In the genomic region with DNA sequence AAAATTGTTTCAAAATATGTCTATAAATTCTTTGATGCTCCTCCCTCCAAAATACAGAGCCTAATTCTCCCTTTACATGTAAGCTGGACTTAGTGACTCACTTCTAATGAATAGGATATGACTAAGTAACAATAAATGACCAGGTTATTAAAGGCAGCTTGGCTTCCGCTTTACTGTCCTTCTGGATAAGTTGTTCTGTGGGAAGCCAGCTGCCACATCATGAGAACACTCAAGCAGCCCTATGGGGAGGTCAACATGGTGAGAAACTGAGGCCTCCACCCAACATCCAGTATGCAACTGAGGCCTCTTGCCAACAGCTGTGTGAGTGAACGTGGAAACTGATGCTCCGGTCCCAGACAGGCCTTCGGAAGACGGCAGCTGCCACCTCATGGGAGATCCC, we compare ENCODE assay signal across 15 cellular contexts.
DNase-seq lines count a peak whose midpoint lies in the region; ATAC-seq, FAIRE-seq and TF ChIP-seq lines count a peak whose summit lies in the region.
"Had no signal": no experiment of that assay in that cellular context is flagged by ENCODE, and none has a peak within 500 bp of the region (broad histone marks: within the 10 kb centered on the region; RNA-seq: fewer than 3 reads in every experiment).

No MANE protein-coding gene starts in this region.

- no peak overlapping the region for H3K4me2 ChIP-seq in PC-3 (ENCODE audit: low read length)
- peak overlapping the region; percentile 32 for H3K4me2 ChIP-seq in endothelial cell of umbilical vein (ENCODE audit: insufficient read depth, low read length)
- H3K4me2 ChIP-seq in mesenchymal stem cell (ENCODE audit: low read length, poor library complexity, severe bottlenecking), result no peak overlapping the region
- H3K4me2 ChIP-seq in osteoblast (ENCODE audit: insufficient read depth, low read length), result no peak overlapping the region

- DNase-seq in BJ (ENCODE audit: low read depth), result peak; percentile 78
- DNase-seq in PC-3, result peak; percentile 90
- peak; percentile 94 for DNase-seq in endothelial cell of umbilical vein (ENCODE audit: low read depth, low spot score)
- peak; percentile 69 for DNase-seq in mesenchymal stem cell
- no peak for DNase-seq in osteoblast (ENCODE audit: insufficient read length, low spot score, missing footprints)
- no peak for DNase-seq in stimulated activated naive CD8-positive, alpha-beta T cell treated with anti-CD3 and anti-CD28 coated beads, Interleukin-15, Interleukin-2, amounts not matched to agents 100 U/mL and 50 U/mL, for 24 hours
- DNase-seq: activated B cell treated with CpG ODN at 0.5 μM for 24 hours; activated CD8-positive, alpha-beta memory T cell treated with anti-CD3 and anti-CD28 coated beads, Interleukin-2, amount 50 U/mL, for 4 hours; activated naive CD8-positive, alpha-beta T cell treated with anti-CD3 and anti-CD28 coated beads for 36 hours; AML-193; DMS79; NCI-H2171 treated with DMSO at 0.1 percent for 48 hours; thyroid gland had no signal

- WGBS in mesenchymal stem cell, result 71% methylated on average over 5 of the region's 5 CpGs

- ATAC-seq in PC-3 (peak; percentile 99), HG02981 (IDR thresholded peaks at IDR 0.05; ENCODE audit: unreplicated experiment) (no peak), HG02970 (IDR thresholded peaks at IDR 0.05; ENCODE audit: low FRiP score, unreplicated experiment) (no peak)
- ATAC-seq in stimulated activated naive CD8-positive, alpha-beta T cell treated with anti-CD3 and anti-CD28 coated beads, Interleukin-15, Interleukin-2, amounts not matched to agents 100 U/mL and 50 U/mL, for 24 hours, result no peak

- no peak overlapping the region for H3K18ac ChIP-seq in mesenchymal stem cell (ENCODE audit: low read depth in 1 of 2, low read length in 2 of 2)

- no peak overlapping the region for H2BK5ac ChIP-seq in mesenchymal stem cell (ENCODE audit: low read depth, low read length, poor library complexity, severe bottlenecking)

- intact Hi-C loops in PC-3 (cut with micrococcal nuclease), result no loop called here
- intact Hi-C loops in endothelial cell of umbilical vein (cut with micrococcal nuclease), result loop anchor here (10.0 kb wide), 1 partner anchor 596 kb away; no protein-coding TSS in a partner anchor

- peak overlapping the region; percentile 56 for H4K91ac ChIP-seq in mesenchymal stem cell (ENCODE audit: low read length)

- FAIRE-seq in endothelial cell of umbilical vein (lab: Jason Lieb, UNC), result peak; percentile 87

- TF ChIP-seq POLR2A in endothelial cell of umbilical vein (IDR thresholded peaks at IDR 0.05; ENCODE audit: low read depth, low read length), result peak; percentile 46

- H3K9me1 ChIP-seq in endothelial cell of umbilical vein (replicated peaks; ENCODE audit: control insufficient read depth, extremely low read depth, insufficient read depth, low read length), result no peaks in the 10 kb centered on the region

- no TSS peak for BruUV-seq in PC-3 (replicated peaks; lab: Mats Ljungman, UMichigan)
- BruUV-seq in endothelial cell of umbilical vein (replicated peaks; lab: Mats Ljungman, UMichigan), result no TSS peak

- H3K23ac ChIP-seq in mesenchymal stem cell (ENCODE audit: low read length in 2 of 2), result no peak overlapping the region

- H3K79me2 ChIP-seq in PC-3 (ENCODE audit: low read length) (no peaks in the 10 kb centered on the region), endothelial cell of umbilical vein (ENCODE audit: control insufficient read depth, insufficient read depth, low read length) (no peaks in the 10 kb centered on the region), osteoblast (ENCODE audit: insufficient read depth, low read length) (no peaks in the 10 kb centered on the region)

- POLR2A ChIA-PET in BJ (lab: Charles Lee) (no interaction called here), PC-3 (lab: Charles Lee; ENCODE audit: unreplicated experiment) (interaction anchor here (0.8 kb wide), 1 partner anchor 15 kb away, joined by 7 read pairs; no protein-coding TSS in a partner anchor), endothelial cell of umbilical vein (lab: Charles Lee) (interaction anchor here (0.5 kb wide), 1 partner anchor 618 kb away, joined by 3 read pairs; no protein-coding TSS in a partner anchor)

- CTCF ChIA-PET in BJ (lab: Yijun Ruan, JAX) (interaction anchor here (0.7 to 6.8 kb wide), 4 partner anchors 15 to 427 kb away, joined by 3 to 86 read pairs (median 20); no protein-coding TSS in a partner anchor), PC-3 (lab: Charles Lee) (interaction anchor here (0.7 to 1.3 kb wide), 3 partner anchors 9 to 24 kb away, joined by 3 read pairs; no protein-coding TSS in a partner anchor), endothelial cell of umbilical vein (lab: Charles Lee) (interaction anchor here (0.7 to 8.4 kb wide), 7 partner anchors 9 to 505 kb away, joined by 3 to 97 read pairs (median 14); no protein-coding TSS in a partner anchor)

- H4K20me1 ChIP-seq in PC-3 (ENCODE audit: low read length) (no peaks in the 10 kb centered on the region), endothelial cell of umbilical vein (replicated peaks; ENCODE audit: control insufficient read depth, extremely low read depth, insufficient read depth, low read length) (no peaks in the 10 kb centered on the region), osteoblast (ENCODE audit: insufficient read depth, low read length) (no peaks in the 10 kb centered on the region)

- H2BK120ac ChIP-seq in mesenchymal stem cell (ENCODE audit: low read depth, low read length), result no peak overlapping the region

- H2BK12ac ChIP-seq in mesenchymal stem cell (ENCODE audit: low read length in 2 of 2), result no peak overlapping the region

- peaks cover 22% of the 10 kb centered on the region for H3K4me1 ChIP-seq in PC-3 (ENCODE audit: insufficient read depth, low read length)
- H3K4me1 ChIP-seq in endothelial cell of umbilical vein (ENCODE audit: control insufficient read depth, extremely low read depth, insufficient read depth, low read length), result peaks cover 51% of the 10 kb centered on the region
- peaks cover 6% of the 10 kb centered on the region for H3K4me1 ChIP-seq in mesenchymal stem cell (ENCODE audit: control insufficient read depth, insufficient read depth, low read depth, low read length)
- peaks cover 5% of the 10 kb centered on the region for H3K4me1 ChIP-seq in osteoblast (ENCODE audit: insufficient read depth, low read length)
- H3K4me1 ChIP-seq: thyroid gland had no signal

- H3K9me3 ChIP-seq in PC-3 (ENCODE audit: low read length), result no peaks in the 10 kb centered on the region
- H3K9me3 ChIP-seq in endothelial cell of umbilical vein (replicated peaks; ENCODE audit: control insufficient read depth, insufficient read depth, low read length), result no peaks in the 10 kb centered on the region
- H3K9me3 ChIP-seq in mesenchymal stem cell (ENCODE audit: control insufficient read depth, low read length), result no peaks in the 10 kb centered on the region
- no peaks in the 10 kb centered on the region for H3K9me3 ChIP-seq in osteoblast (ENCODE audit: low read depth, low read length)
- H3K9me3 ChIP-seq: thyroid gland had no signal

- no peak overlapping the region for H3K14ac ChIP-seq in mesenchymal stem cell (ENCODE audit: low read length in 2 of 2)

- H3K9ac ChIP-seq in PC-3 (ENCODE audit: low read length) (peak overlapping the region; percentile 23; the same call in 1 of the 2 replicates), endothelial cell of umbilical vein (replicated peaks; ENCODE audit: extremely low read depth, insufficient read depth, low read length) (peak overlapping the region; percentile 24), mesenchymal stem cell (ENCODE audit: low read length) (no peak overlapping the region)

- H3K4me3 ChIP-seq in BJ (ENCODE audit: low read depth, low read length) (no peak overlapping the region), PC-3 (ENCODE audit: low read length) (no peak overlapping the region), endothelial cell of umbilical vein (replicated peaks in 1 of 3; ENCODE audit: insufficient read depth in 1 of 3, low read depth in 1 of 3, low read length in 3 of 3) (no peak overlapping the region), mesenchymal stem cell (ENCODE audit: insufficient read depth in 1 of 2, low read depth in 1 of 2, low read length in 2 of 2) (no peak overlapping the region), osteoblast (ENCODE audit: insufficient read depth, low read length) (no peak overlapping the region)
- H3K4me3 ChIP-seq: thyroid gland had no signal

- TF ChIP-seq CTCF in BJ (IDR thresholded peaks at IDR 0.05; ENCODE audit: insufficient read depth, low read depth, low read length) (no peak), PC-3 (conservative IDR thresholded peaks at IDR 0.05; ENCODE audit: low read depth, low read length) (no peak), endothelial cell of umbilical vein (IDR thresholded peaks at IDR 0.05; ENCODE audit: extremely low read depth in 1 of 2, insufficient read depth in 1 of 2, low read depth in 1 of 2, low read length in 2 of 2) (no peak), osteoblast (IDR thresholded peaks at IDR 0.05; ENCODE audit: extremely low read depth, low read depth, low read length) (no peak)

- no peaks in the 10 kb centered on the region for H3K79me1 ChIP-seq in mesenchymal stem cell (replicated peaks; ENCODE audit: low read length, poor library complexity, severe bottlenecking)

- H3F3A ChIP-seq in PC-3 (ENCODE audit: low read length, unreplicated experiment), result no peaks in the 10 kb centered on the region

- dilution Hi-C loops in endothelial cell of umbilical vein (cut with MboI; ENCODE audit: extremely low pct_ligation_motif_present, low sequenced_read_pairs), result no loop called here

- no peaks in the 10 kb centered on the region for H3K27me3 ChIP-seq in BJ (ENCODE audit: control insufficient read depth, insufficient read depth, low read length)
- H3K27me3 ChIP-seq in PC-3 (ENCODE audit: low read length), result no peaks in the 10 kb centered on the region
- H3K27me3 ChIP-seq in endothelial cell of umbilical vein (ENCODE audit: control insufficient read depth in 2 of 2, insufficient read depth in 2 of 2, low read length in 2 of 2), result no peaks in the 10 kb centered on the region
- H3K27me3 ChIP-seq in mesenchymal stem cell (ENCODE audit: control insufficient read depth in 1 of 2, insufficient read depth in 1 of 2, low read length in 2 of 2), result no peaks in the 10 kb centered on the region
- H3K27me3 ChIP-seq in osteoblast (ENCODE audit: insufficient read depth, low read length), result no peaks in the 10 kb centered on the region
- H3K27me3 ChIP-seq: thyroid gland had no signal

- no peak overlapping the region for H3K4ac ChIP-seq in mesenchymal stem cell (ENCODE audit: low read depth in 1 of 2, low read length in 2 of 2)

- H3K9me2 ChIP-seq in PC-3 (replicated peaks; ENCODE audit: low read length), result no peaks in the 10 kb centered on the region

- no peak overlapping the region for H4K8ac ChIP-seq in mesenchymal stem cell (ENCODE audit: low read length)

- H3K27ac ChIP-seq in PC-3 (ENCODE audit: low read length), result peak overlapping the region; percentile 70
- H3K27ac ChIP-seq in endothelial cell of umbilical vein (ENCODE audit: insufficient read depth, low read depth, low read length), result peak overlapping the region; percentile 96
- H3K27ac ChIP-seq in mesenchymal stem cell (ENCODE audit: low read length, poor library complexity, severe bottlenecking), result peak overlapping the region; percentile 79
- H3K27ac ChIP-seq in osteoblast (ENCODE audit: low read depth, low read length), result no peak overlapping the region
- H3K27ac ChIP-seq: thyroid gland had no signal

- H3K36me3 ChIP-seq in BJ (ENCODE audit: control insufficient read depth, insufficient read depth, low read length), result no peaks in the 10 kb centered on the region
- H3K36me3 ChIP-seq in PC-3 (ENCODE audit: low read depth, low read length), result no peaks in the 10 kb centered on the region
- no peaks in the 10 kb centered on the region for H3K36me3 ChIP-seq in endothelial cell of umbilical vein (ENCODE audit: control insufficient read depth in 2 of 2, extremely low read depth in 1 of 2, insufficient read depth in 2 of 2, low read length in 2 of 2)
- peaks cover 0 to 7% of the 10 kb centered on the region in 2 experiments for H3K36me3 ChIP-seq in mesenchymal stem cell (ENCODE audit: control insufficient read depth in 1 of 2, insufficient read depth in 2 of 2, low read depth in 1 of 2, low read length in 2 of 2)
- H3K36me3 ChIP-seq in osteoblast (ENCODE audit: insufficient read depth, low read length), result no peaks in the 10 kb centered on the region
- H3K36me3 ChIP-seq: thyroid gland had no signal

- H2AFZ ChIP-seq in PC-3 (ENCODE audit: low read length) (no peak overlapping the region), endothelial cell of umbilical vein (ENCODE audit: low read depth, low read length) (no peak overlapping the region), mesenchymal stem cell (ENCODE audit: low read depth, low read length) (no peak overlapping the region), osteoblast (ENCODE audit: low read length) (no peak overlapping the region)

- H2BK15ac ChIP-seq in mesenchymal stem cell (ENCODE audit: low read depth, poor library complexity, severe bottlenecking), result no peak overlapping the region

- H2AK5ac ChIP-seq in mesenchymal stem cell (ENCODE audit: low read length, severe bottlenecking), result peak overlapping the region; percentile 93

Comparison
In these comparisons a context has a peak if more than half of its experiments do, and no peak if none do; other contexts are left out.
1. DNase-seq: peak in BJ (single experiment), PC-3 (single experiment), endothelial cell of umbilical vein (single experiment) and mesenchymal stem cell (single experiment); none in osteoblast (single experiment) and stimulated activated naive CD8-positive, alpha-beta T cell treated with anti-CD3 and anti-CD28 coated beads, Interleukin-15, Interleukin-2, amounts not matched to agents 100 U/mL and 50 U/mL, for 24 hours (single experiment).